ENCODE assay signal across 26 cellular contexts in the genomic region with DNA sequence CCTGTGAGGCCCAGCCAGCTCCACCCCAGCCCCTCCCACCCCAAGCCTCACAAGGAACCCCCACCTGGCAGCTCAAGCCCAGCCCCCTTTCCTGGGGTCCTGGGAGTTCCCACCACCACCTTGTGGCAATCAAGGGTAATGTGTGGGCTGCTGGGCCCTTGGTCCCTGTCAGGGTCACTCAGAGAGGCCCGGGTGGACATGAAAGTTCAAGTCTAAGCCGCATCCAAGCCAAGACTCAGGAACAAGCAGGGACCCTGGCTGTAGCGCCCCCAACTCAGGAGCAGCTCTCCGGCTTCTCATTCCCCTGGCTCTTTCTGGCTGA.
DNase-seq lines count a peak whose midpoint lies in the region; ATAC-seq and TF ChIP-seq lines count a peak whose summit lies in the region.
"Had no signal": no experiment of that assay in that cellular context is flagged by ENCODE, and none has a peak within 500 bp of the region (broad histone marks: within the 10 kb centered on the region; RNA-seq: fewer than 3 reads in every experiment).

No MANE protein-coding gene starts in this region.

- no peaks in the 10 kb centered on the region for H3K9me3 ChIP-seq in WERI-Rb-1 (ENCODE audit: severe bottlenecking)
- H3K9me3 ChIP-seq in gastroesophageal sphincter = no peaks in the 10 kb centered on the region
- H3K9me3 ChIP-seq: BLaER1, HAP-1, MG63 had no signal

- no peak overlapping the region for H2AFZ ChIP-seq in GM23338

- H3K36me3 Mint-ChIP-seq in GM23338 (ENCODE audit: low read depth) = no peaks in the 10 kb centered on the region; the same call in 2 of the 3 replicates

- H4K20me1 ChIP-seq in GM23338 (replicated peaks; ENCODE audit: insufficient read depth) = no peaks in the 10 kb centered on the region
- H4K20me1 ChIP-seq: BLaER1 had no signal

- peaks cover 5% of the 10 kb centered on the region; the same call in 2 of the 3 replicates for H3K4me1 Mint-ChIP-seq in GM23338

- peak; percentile 74 for DNase-seq in GM23338 (ENCODE audit: low spot score)
- DNase-seq in WERI-Rb-1 = peak; percentile 30
- DNase-seq in left kidney (ENCODE audit: low read depth, low spot score) = peak; percentile 24
- DNase-seq in GDM1 (lab: John Stamatoyannopoulos, UW) = no peak
- DNase-seq in occipital lobe (lab: John Stamatoyannopoulos, UW) = no peak
- DNase-seq: CD4-positive, alpha-beta T cell; DMS53; GF-D8; IMR-90; KG1; MG63; NCI-H1105 treated with DMSO at 0.1 percent for 48 hours; NCI-H146; NCI-H2029; NCI-H446; NCI-H524 treated with DMSO at 0.1 percent for 48 hours; NCI-H774; SHP77 had no signal

- no peaks in the 10 kb centered on the region for H3K27me3 ChIP-seq in GM23338 (ENCODE audit: insufficient read depth)
- H3K27me3 ChIP-seq in WERI-Rb-1 (ENCODE audit: insufficient read depth, low read depth, severe bottlenecking) = no peaks in the 10 kb centered on the region
- peaks cover 73% of the 10 kb centered on the region for H3K27me3 ChIP-seq in gastroesophageal sphincter
- H3K27me3 ChIP-seq: BLaER1, MG63 had no signal

- TF ChIP-seq POLR2A in gastroesophageal sphincter (IDR thresholded peaks at IDR 0.05) = no peak

- no peaks in the 10 kb centered on the region for H3K79me2 ChIP-seq in GM23338 (replicated peaks; ENCODE audit: insufficient read depth)

- H3K36me3 ChIP-seq in GM23338 (ENCODE audit: insufficient read depth) (no peaks in the 10 kb centered on the region), WERI-Rb-1 (no peaks in the 10 kb centered on the region), gastroesophageal sphincter (no peaks in the 10 kb centered on the region)
- H3K36me3 ChIP-seq: BLaER1, HAP-1, MG63 had no signal

- no peak overlapping the region for H3K4me3 Mint-ChIP-seq in GM23338
- H3K4me3 Mint-ChIP-seq: CD4-positive, alpha-beta T cell had no signal

- H3K9me3 Mint-ChIP-seq in GM23338 = no peaks in the 10 kb centered on the region; the same call in 2 of the 3 replicates
- H3K9me3 Mint-ChIP-seq: CD4-positive, alpha-beta T cell had no signal

- TF ChIP-seq CTCF in GM23338 (conservative IDR thresholded peaks at IDR 0.05; ENCODE audit: low read depth in 2 of 2) = peak in 1 of 2 experiments; percentile 53; a peak in 3 of 4 replicates
- peak; percentile 19; the same call in 1 of the 2 replicates for TF ChIP-seq CTCF in WERI-Rb-1 (IDR thresholded peaks at IDR 0.05; ENCODE audit: low read depth, low read length)
- TF ChIP-seq CTCF in gastroesophageal sphincter (IDR thresholded peaks at IDR 0.05) = no peak

- H3K4me1 ChIP-seq in GM23338 (ENCODE audit: insufficient read depth) (no peaks in the 10 kb centered on the region), gastroesophageal sphincter (no peaks in the 10 kb centered on the region)
- H3K4me1 ChIP-seq: HAP-1 had no signal

- ATAC-seq in GM23338 = peak; percentile 89
- peak; percentile 13 for ATAC-seq in gastroesophageal sphincter
- no peak for ATAC-seq in GM18868 (IDR thresholded peaks at IDR 0.05; ENCODE audit: unreplicated experiment)
- ATAC-seq in GM19467 (IDR thresholded peaks at IDR 0.05; ENCODE audit: unreplicated experiment) = no peak
- ATAC-seq: Panc1 had no signal

- WGBS in gastroesophageal sphincter (ENCODE audit: low coverage in 1 of 2), 2 donors = 57% methylated on average over 2 of the region's 4 CpGs; no CpG with 5 or more reads in 1 of the 2 donors

- TF ChIP-seq EP300 in gastroesophageal sphincter (IDR thresholded peaks at IDR 0.05) = no peak

- H3K27ac Mint-ChIP-seq in GM23338 = no peak overlapping the region
- H3K27ac Mint-ChIP-seq: CD4-positive, alpha-beta T cell had no signal

- H3K9me2 ChIP-seq in GM23338 (ENCODE audit: insufficient read depth) = no peaks in the 10 kb centered on the region

- H3F3A ChIP-seq in GM23338 (replicated peaks; ENCODE audit: low read depth) = no peaks in the 10 kb centered on the region

- H3K4me3 ChIP-seq in GM23338 (no peak overlapping the region), WERI-Rb-1 (ENCODE audit: low read depth, low read length) (no peak overlapping the region), gastroesophageal sphincter (no peak overlapping the region)
- H3K4me3 ChIP-seq: BLaER1, HAP-1, MG63, SK-N-MC had no signal

- peaks cover 6% of the 10 kb centered on the region for H3K27me3 Mint-ChIP-seq in GM23338 (ENCODE audit: insufficient read depth, low read depth, poor library complexity)

- no peak overlapping the region for H3K27ac ChIP-seq in GM23338 (ENCODE audit: low read depth)
- no peak overlapping the region for H3K27ac ChIP-seq in WERI-Rb-1
- no peak overlapping the region for H3K27ac ChIP-seq in gastroesophageal sphincter
- H3K27ac ChIP-seq: BLaER1, RWPE1, SK-N-MC had no signal

- H3K4me2 ChIP-seq in GM23338 = no peak overlapping the region
- H3K4me2 ChIP-seq: BLaER1 had no signal

TF ChIP-seq in GM23338, 12 proteins besides CTCF, POLR2A, EP300 and RAD21 (continues in another document):
- TF ChIP-seq ZNF114 (CRISPR knock-in tag; IDR thresholded peaks at IDR 0.05) = no peak
- no peak for TF ChIP-seq JUNB (IDR thresholded peaks at IDR 0.05; ENCODE audit: unreplicated experiment)
- no peak for TF ChIP-seq STAT1 (IDR thresholded peaks at IDR 0.05; ENCODE audit: unreplicated experiment)
- TF ChIP-seq POLR2AphosphoS5 (IDR thresholded peaks at IDR 0.05; ENCODE audit: low read depth) = no peak
- TF ChIP-seq, protein P1, sequence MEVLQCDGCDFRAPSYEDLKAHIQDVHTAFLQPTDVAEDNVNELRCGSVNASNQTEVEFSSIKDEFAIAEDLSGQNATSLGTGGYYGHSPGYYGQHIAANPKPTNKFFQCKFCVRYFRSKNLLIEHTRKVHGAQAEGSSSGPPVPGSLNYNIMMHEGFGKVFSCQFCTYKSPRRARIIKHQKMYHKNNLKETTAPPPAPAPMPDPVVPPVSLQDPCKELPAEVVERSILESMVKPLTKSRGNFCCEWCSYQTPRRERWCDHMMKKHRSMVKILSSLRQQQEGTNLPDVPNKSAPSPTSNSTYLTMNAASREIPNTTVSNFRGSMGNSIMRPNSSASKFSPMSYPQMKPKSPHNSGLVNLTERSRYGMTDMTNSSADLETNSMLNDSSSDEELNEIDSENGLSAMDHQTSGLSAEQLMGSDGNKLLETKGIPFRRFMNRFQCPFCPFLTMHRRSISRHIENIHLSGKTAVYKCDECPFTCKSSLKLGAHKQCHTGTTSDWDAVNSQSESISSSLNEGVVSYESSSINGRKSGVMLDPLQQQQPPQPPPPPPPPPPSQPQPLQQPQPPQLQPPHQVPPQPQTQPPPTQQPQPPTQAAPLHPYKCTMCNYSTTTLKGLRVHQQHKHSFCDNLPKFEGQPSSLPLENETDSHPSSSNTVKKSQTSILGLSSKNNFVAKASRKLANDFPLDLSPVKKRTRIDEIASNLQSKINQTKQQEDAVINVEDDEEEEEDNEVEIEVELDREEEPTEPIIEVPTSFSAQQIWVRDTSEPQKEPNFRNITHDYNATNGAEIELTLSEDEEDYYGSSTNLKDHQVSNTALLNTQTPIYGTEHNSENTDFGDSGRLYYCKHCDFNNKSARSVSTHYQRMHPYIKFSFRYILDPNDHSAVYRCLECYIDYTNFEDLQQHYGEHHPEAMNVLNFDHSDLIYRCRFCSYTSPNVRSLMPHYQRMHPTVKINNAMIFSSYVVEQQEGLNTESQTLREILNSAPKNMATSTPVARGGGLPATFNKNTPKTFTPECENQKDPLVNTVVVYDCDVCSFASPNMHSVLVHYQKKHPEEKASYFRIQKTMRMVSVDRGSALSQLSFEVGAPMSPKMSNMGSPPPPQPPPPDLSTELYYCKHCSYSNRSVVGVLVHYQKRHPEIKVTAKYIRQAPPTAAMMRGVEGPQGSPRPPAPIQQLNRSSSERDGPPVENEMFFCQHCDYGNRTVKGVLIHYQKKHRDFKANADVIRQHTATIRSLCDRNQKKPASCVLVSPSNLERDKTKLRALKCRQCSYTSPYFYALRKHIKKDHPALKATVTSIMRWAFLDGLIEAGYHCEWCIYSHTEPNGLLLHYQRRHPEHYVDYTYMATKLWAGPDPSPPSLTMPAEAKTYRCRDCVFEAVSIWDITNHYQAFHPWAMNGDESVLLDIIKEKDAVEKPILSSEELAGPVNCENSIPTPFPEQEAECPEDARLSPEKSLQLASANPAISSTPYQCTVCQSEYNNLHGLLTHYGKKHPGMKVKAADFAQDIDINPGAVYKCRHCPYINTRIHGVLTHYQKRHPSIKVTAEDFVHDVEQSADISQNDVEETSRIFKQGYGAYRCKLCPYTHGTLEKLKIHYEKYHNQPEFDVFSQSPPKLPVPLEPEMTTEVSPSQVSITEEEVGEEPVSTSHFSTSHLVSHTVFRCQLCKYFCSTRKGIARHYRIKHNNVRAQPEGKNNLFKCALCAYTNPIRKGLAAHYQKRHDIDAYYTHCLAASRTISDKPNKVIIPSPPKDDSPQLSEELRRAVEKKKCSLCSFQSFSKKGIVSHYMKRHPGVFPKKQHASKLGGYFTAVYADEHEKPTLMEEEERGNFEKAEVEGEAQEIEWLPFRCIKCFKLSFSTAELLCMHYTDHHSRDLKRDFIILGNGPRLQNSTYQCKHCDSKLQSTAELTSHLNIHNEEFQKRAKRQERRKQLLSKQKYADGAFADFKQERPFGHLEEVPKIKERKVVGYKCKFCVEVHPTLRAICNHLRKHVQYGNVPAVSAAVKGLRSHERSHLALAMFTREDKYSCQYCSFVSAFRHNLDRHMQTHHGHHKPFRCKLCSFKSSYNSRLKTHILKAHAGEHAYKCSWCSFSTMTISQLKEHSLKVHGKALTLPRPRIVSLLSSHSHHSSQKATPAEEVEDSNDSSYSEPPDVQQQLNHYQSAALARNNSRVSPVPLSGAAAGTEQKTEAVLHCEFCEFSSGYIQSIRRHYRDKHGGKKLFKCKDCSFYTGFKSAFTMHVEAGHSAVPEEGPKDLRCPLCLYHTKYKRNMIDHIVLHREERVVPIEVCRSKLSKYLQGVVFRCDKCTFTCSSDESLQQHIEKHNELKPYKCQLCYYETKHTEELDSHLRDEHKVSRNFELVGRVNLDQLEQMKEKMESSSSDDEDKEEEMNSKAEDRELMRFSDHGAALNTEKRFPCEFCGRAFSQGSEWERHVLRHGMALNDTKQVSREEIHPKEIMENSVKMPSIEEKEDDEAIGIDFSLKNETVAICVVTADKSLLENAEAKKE (CRISPR knock-in tag; IDR thresholded peaks at IDR 0.05) = no peak
- TF ChIP-seq NANOG (IDR thresholded peaks at IDR 0.05; ENCODE audit: borderline replicate concordance) = no peak

Comparison
In these comparisons a context has a peak if more than half of its experiments do, and no peak if none do; other contexts are left out.
1. ATAC-seq: peak in GM23338 (single experiment) and gastroesophageal sphincter (single experiment); none in GM18868 (single experiment) and GM19467 (single experiment).
2. DNase-seq: peak in GM23338 (single experiment), WERI-Rb-1 (single experiment) and left kidney (single experiment); none in GDM1 (single experiment) and occipital lobe (single experiment).